In genomic region chr18:570256-570655, GRCh38 we compare ENCODE assay signal across 26 cellular contexts. TPM values are rescaled to one million over a fixed set of nuclear protein-coding genes. Genes with fewer than 3 reads are reported as not detected.
"Had no signal": no experiment of that assay in that cellular context is flagged by ENCODE, and none has a peak within 500 bp of the region (broad histone marks: within the 10 kb centered on the region; RNA-seq: fewer than 3 reads in every experiment).

No MANE protein-coding gene starts in this region.

- H3K27me3 ChIP-seq: SJSA1 had no signal

- H3K4me3 ChIP-seq: SJSA1, SK-N-MC had no signal

- H3K27ac ChIP-seq: HL-60, SJSA1, SK-N-MC had no signal

- DNase-seq: KBM-7, MV-4-11, NCI-H1048, NCI-H1105, NCI-H1417 treated with DMSO at 0.1 percent for 48 hours, NCI-H146, NCI-H1694 treated with DMSO at 0.1 percent for 48 hours, NCI-H1930, NCI-H2081, NCI-H2107, NCI-H226, NCI-H446, NCI-H510A, NCI-H524 treated with DMSO at 0.1 percent for 48 hours, NCI-H69, NCI-H774, Right ventricle myocardium superior, RPMI8226, SIG-M5 had no signal

- H3K36me3 ChIP-seq: SJSA1 had no signal

- FAIRE-seq: HTR-8/SVneo, RCC 7860 had no signal

- H3K9me3 ChIP-seq: SJSA1 had no signal

RNA-seq across cellular contexts. Expression of gene CETN1, which starts 9.9 kb away (rescaled TPM):
- total RNA-seq: LHCN-M2, MCF 10A, Right ventricle myocardium superior, SJSA1 had no signal

RNA-seq across cellular contexts. Expression of gene CLUL1, which starts 26.5 kb away (rescaled TPM):
- total RNA-seq: LHCN-M2, MCF 10A had no signal
